ENCODE assay signal across 17 cellular contexts in the genomic region with DNA sequence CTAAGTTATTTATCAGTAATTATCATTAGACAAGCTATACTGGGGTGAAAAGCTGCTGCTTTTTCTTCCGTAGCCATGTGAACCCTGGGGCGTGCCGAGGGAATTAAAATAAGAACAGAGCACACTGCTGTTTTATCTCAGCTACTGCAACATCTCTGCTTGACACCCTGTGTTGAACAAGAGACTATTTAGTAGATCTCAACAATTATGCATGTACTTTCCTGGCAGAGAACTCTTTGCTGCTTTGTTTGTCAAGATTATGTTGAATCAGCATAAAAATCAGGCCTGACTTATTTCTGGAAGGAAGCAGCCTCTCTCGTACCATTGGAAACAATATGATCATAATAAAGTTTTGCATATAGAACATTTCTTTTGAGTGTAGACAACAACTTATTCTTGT.
DNase-seq lines count a peak whose midpoint lies in the region; ATAC-seq and TF ChIP-seq lines count a peak whose summit lies in the region.
"Had no signal": no experiment of that assay in that cellular context is flagged by ENCODE, and none has a peak within 500 bp of the region (broad histone marks: within the 10 kb centered on the region; RNA-seq: fewer than 3 reads in every experiment).

No MANE protein-coding gene starts in this region.

- DNase-seq in H7, result peak; percentile 33
- no peak for DNase-seq in WTC11 (ENCODE audit: low spot score)
- DNase-seq in SIG-M5 (lab: John Stamatoyannopoulos, UW), result no peak
- no peak for DNase-seq in NCI-H226
- DNase-seq in COR-L47 (lab: John Stamatoyannopoulos, UW), result no peak
- DNase-seq in vagina (ENCODE audit: extremely low spot score in 2 of 2), result no peak
- DNase-seq: activated CD4-positive, alpha-beta T cell treated with anti-CD3 and anti-CD28 coated beads, Interleukin-2, amount 10 ng/mL, durations not matched to agents 24 days and 14 days; activated naive CD4-positive, alpha-beta T cell treated with anti-CD3 and anti-CD28 coated beads, Interleukin-2, amount 50 U/mL, for 16 hours; GOT3; Kasumi-1; left cardiac atrium; NCI-H1436 treated with DMSO at 0.1 percent for 48 hours; NCI-H2227 treated with DMSO at 0.1 percent for 48 hours had no signal

- intact Hi-C loops in vagina (cut with DNase I), result no loop called here

- CTCF ChIA-PET in WTC11 (lab: Charles Lee), result interaction anchor here (0.8 to 1.4 kb wide), 2 partner anchors 69 to 92 kb away, joined by 3 read pairs; no protein-coding TSS in a partner anchor

- no peak for TF ChIP-seq CTCF in WTC11 (IDR thresholded peaks at IDR 0.05)
- no peak for TF ChIP-seq CTCF in vagina (IDR thresholded peaks at IDR 0.05)

- peaks cover 28% of the 10 kb centered on the region for H3K4me1 Mint-ChIP-seq in WTC11
- H3K4me1 Mint-ChIP-seq: activated CD4-positive, alpha-beta T cell treated with anti-CD3 and anti-CD28 coated beads, Interleukin-2, amount 10 ng/mL, durations not matched to agents 24 days and 14 days had no signal

- no peaks in the 10 kb centered on the region; the same call in 1 of the 2 replicates for H3K27me3 Mint-ChIP-seq in WTC11 (ENCODE audit: low read depth)
- H3K27me3 Mint-ChIP-seq: activated CD4-positive, alpha-beta T cell treated with anti-CD3 and anti-CD28 coated beads, Interleukin-2, amount 10 ng/mL, durations not matched to agents 24 days and 14 days had no signal

- H3K4me3 ChIP-seq in H7 (ENCODE audit: insufficient read depth, low read depth, low read length), result no peak overlapping the region
- peak overlapping the region; percentile 24; the same call in 1 of the 2 replicates for H3K4me3 ChIP-seq in iPS-20b (ENCODE audit: low read length)
- H3K4me3 ChIP-seq in rectal smooth muscle tissue (ENCODE audit: low read length), result no peak overlapping the region
- no peak overlapping the region for H3K4me3 ChIP-seq in vagina
- H3K4me3 ChIP-seq: esophagus muscularis mucosa had no signal

- H3K27ac ChIP-seq in iPS-20b (ENCODE audit: low read length) (no peak overlapping the region), rectal smooth muscle tissue (ENCODE audit: low read depth, low read length) (peak overlapping the region; percentile 24), vagina (no peak overlapping the region)
- H3K27ac ChIP-seq: esophagus muscularis mucosa had no signal

- H3K27me3 ChIP-seq in H7 (ENCODE audit: control insufficient read depth, insufficient read depth, low read length) (no peaks in the 10 kb centered on the region), iPS-20b (ENCODE audit: insufficient read depth, low read length) (no peaks in the 10 kb centered on the region; the same call in 1 of the 2 replicates), rectal smooth muscle tissue (ENCODE audit: control insufficient read depth, insufficient read depth, low read length) (no peaks in the 10 kb centered on the region), vagina (no peaks in the 10 kb centered on the region)
- H3K27me3 ChIP-seq: esophagus muscularis mucosa had no signal

- H3K9ac ChIP-seq in iPS-20b (ENCODE audit: low read depth, low read length) (peak overlapping the region; percentile 25; the same call in 1 of the 2 replicates), rectal smooth muscle tissue (ENCODE audit: low read length) (no peak overlapping the region)

- H3K36me3 ChIP-seq in H7 (replicated peaks; ENCODE audit: control insufficient read depth, insufficient read depth, low read length) (no peaks in the 10 kb centered on the region), iPS-20b (ENCODE audit: insufficient read depth, low read depth, low read length) (no peaks in the 10 kb centered on the region), rectal smooth muscle tissue (ENCODE audit: control insufficient read depth, insufficient read depth, low read length) (no peaks in the 10 kb centered on the region), vagina (no peaks in the 10 kb centered on the region)
- H3K36me3 ChIP-seq: esophagus muscularis mucosa had no signal

- peaks cover 7% of the 10 kb centered on the region; the same call in 1 of the 2 replicates for H3K9me3 Mint-ChIP-seq in WTC11

- peak overlapping the region; percentile 16; the same call in 1 of the 2 replicates for H3K27ac Mint-ChIP-seq in WTC11
- H3K27ac Mint-ChIP-seq: activated CD4-positive, alpha-beta T cell treated with anti-CD3 and anti-CD28 coated beads, Interleukin-2, amount 10 ng/mL, durations not matched to agents 24 days and 14 days; B cell had no signal

- H3K4me3 Mint-ChIP-seq in WTC11, result no peak overlapping the region
- H3K4me3 Mint-ChIP-seq: activated CD4-positive, alpha-beta T cell treated with anti-CD3 and anti-CD28 coated beads, Interleukin-2, amount 10 ng/mL, durations not matched to agents 24 days and 14 days; B cell had no signal

- POLR2A ChIA-PET in WTC11 (lab: Charles Lee), result no interaction called here

- no peak for TF ChIP-seq POLR2A in vagina (IDR thresholded peaks at IDR 0.05)

- H3K9me3 ChIP-seq in iPS-20b (ENCODE audit: insufficient read depth, low read depth, low read length) (no peaks in the 10 kb centered on the region), vagina (no peaks in the 10 kb centered on the region)
- H3K9me3 ChIP-seq: esophagus muscularis mucosa had no signal

- no peaks in the 10 kb centered on the region for H3K36me3 Mint-ChIP-seq in WTC11

- ATAC-seq in WTC11, result peak; percentile 81

- H3K4me1 ChIP-seq in iPS-20b (ENCODE audit: insufficient read depth, low read length), result peaks cover 27% of the 10 kb centered on the region; the same call in 1 of the 2 replicates
- H3K4me1 ChIP-seq in rectal smooth muscle tissue (ENCODE audit: control insufficient read depth, insufficient read depth, low read length), result peaks cover 11% of the 10 kb centered on the region
- H3K4me1 ChIP-seq in vagina, result no peaks in the 10 kb centered on the region
- H3K4me1 ChIP-seq: esophagus muscularis mucosa had no signal

TF ChIP-seq in WTC11, 78 proteins besides CTCF, POLR2A, EP300 and RAD21 (continues in another document):
- TF ChIP-seq ZNF232 (CRISPR knock-in tag; IDR thresholded peaks at IDR 0.05), result no peak
- no peak for TF ChIP-seq ZNF263 (CRISPR knock-in tag; IDR thresholded peaks at IDR 0.05; ENCODE audit: low read depth)
- no peak for TF ChIP-seq STAT6 (CRISPR knock-in tag; conservative IDR thresholded peaks at IDR 0.05; ENCODE audit: low read depth)
- TF ChIP-seq USF1 (CRISPR knock-in tag; IDR thresholded peaks at IDR 0.05), result no peak
- TF ChIP-seq, protein P1, sequence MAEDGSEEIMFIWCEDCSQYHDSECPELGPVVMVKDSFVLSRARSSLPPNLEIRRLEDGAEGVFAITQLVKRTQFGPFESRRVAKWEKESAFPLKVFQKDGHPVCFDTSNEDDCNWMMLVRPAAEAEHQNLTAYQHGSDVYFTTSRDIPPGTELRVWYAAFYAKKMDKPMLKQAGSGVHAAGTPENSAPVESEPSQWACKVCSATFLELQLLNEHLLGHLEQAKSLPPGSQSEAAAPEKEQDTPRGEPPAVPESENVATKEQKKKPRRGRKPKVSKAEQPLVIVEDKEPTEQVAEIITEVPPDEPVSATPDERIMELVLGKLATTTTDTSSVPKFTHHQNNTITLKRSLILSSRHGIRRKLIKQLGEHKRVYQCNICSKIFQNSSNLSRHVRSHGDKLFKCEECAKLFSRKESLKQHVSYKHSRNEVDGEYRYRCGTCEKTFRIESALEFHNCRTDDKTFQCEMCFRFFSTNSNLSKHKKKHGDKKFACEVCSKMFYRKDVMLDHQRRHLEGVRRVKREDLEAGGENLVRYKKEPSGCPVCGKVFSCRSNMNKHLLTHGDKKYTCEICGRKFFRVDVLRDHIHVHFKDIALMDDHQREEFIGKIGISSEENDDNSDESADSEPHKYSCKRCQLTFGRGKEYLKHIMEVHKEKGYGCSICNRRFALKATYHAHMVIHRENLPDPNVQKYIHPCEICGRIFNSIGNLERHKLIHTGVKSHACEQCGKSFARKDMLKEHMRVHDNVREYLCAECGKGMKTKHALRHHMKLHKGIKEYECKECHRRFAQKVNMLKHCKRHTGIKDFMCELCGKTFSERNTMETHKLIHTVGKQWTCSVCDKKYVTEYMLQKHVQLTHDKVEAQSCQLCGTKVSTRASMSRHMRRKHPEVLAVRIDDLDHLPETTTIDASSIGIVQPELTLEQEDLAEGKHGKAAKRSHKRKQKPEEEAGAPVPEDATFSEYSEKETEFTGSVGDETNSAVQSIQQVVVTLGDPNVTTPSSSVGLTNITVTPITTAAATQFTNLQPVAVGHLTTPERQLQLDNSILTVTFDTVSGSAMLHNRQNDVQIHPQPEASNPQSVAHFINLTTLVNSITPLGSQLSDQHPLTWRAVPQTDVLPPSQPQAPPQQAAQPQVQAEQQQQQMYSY (CRISPR knock-in tag; IDR thresholded peaks at IDR 0.05), result no peak
- no peak for TF ChIP-seq FOXJ3 (CRISPR knock-in tag; IDR thresholded peaks at IDR 0.05; ENCODE audit: borderline replicate concordance)
- TF ChIP-seq ZNF138 (CRISPR knock-in tag; conservative IDR thresholded peaks at IDR 0.05), result no peak
